ENCODE assay signal across 10 cellular contexts in genomic region chr7:2921748-2922147, GRCh38.
DNase-seq lines count a peak whose midpoint lies in the region; ATAC-seq, FAIRE-seq and TF ChIP-seq lines count a peak whose summit lies in the region.
"Had no signal": no experiment of that assay in that cellular context is flagged by ENCODE, and none has a peak within 500 bp of the region (broad histone marks: within the 10 kb centered on the region; RNA-seq: fewer than 3 reads in every experiment).

No MANE protein-coding gene starts in this region.

- no peak overlapping the region for H3K9ac ChIP-seq in HepG2 (ENCODE audit: insufficient read depth, low read depth, low read length)

- DNase-seq in HepG2 (ENCODE audit: low spot score) (peak; percentile 14), right lobe of liver (no peak), SK-MEL-5 (ENCODE audit: low read depth, low spot score) (peak; percentile 58), glutamatergic neuron (peak; percentile 47), urothelium cell line (ENCODE audit: low spot score) (no peak), HuH-7.5 (ENCODE audit: low spot score) (no peak), NCI-H1930 (lab: John Stamatoyannopoulos, UW) (no peak)
- DNase-seq: CD8-positive, alpha-beta T cell; NCI-H510A treated with DMSO at 0.1 percent for 48 hours had no signal

- peaks cover 4% of the 10 kb centered on the region for H3K9me3 Mint-ChIP-seq in glutamatergic neuron (ENCODE audit: unreplicated experiment)
- H3K9me3 Mint-ChIP-seq: CD8-positive, alpha-beta T cell had no signal

- H3K27ac ChIP-seq in HepG2 (ENCODE audit: extremely low read length, insufficient read depth, low read length) (no peak overlapping the region), right lobe of liver (no peak overlapping the region)

- no peak for TF ChIP-seq RAD21 in HepG2 (CRISPR knock-in tag; IDR thresholded peaks at IDR 0.05)

- TF ChIP-seq EP300 in HepG2 (IDR thresholded peaks at IDR 0.05; ENCODE audit: low read depth in 2 of 2, low read length in 2 of 2) (no peak), HepG2 (CRISPR knock-in tag; IDR thresholded peaks at IDR 0.05; ENCODE audit: borderline replicate concordance) (no peak)

- CTCF ChIA-PET in HepG2 (lab: Yijun Ruan, JAX; ENCODE audit: low intra/inter-chr PET ratio, low total read pairs): no interaction called here

- H4K20me1 ChIP-seq in HepG2 (ENCODE audit: insufficient read depth, low read length): no peaks in the 10 kb centered on the region

- peak overlapping the region; percentile 17 for H3K27ac Mint-ChIP-seq in glutamatergic neuron (ENCODE audit: unreplicated experiment)
- H3K27ac Mint-ChIP-seq: CD8-positive, alpha-beta T cell had no signal

- H3K27me3 ChIP-seq in HepG2 (ENCODE audit: control insufficient read depth in 1 of 2, insufficient read depth in 2 of 2, low read length in 2 of 2) (peaks cover 3 to 61% of the 10 kb centered on the region in 2 experiments; a peak in 3 of 5 replicates), right lobe of liver (no peaks in the 10 kb centered on the region)

- no peak overlapping the region for H3K4me3 Mint-ChIP-seq in glutamatergic neuron (ENCODE audit: unreplicated experiment)
- H3K4me3 Mint-ChIP-seq: CD8-positive, alpha-beta T cell had no signal

- H3K4me3 ChIP-seq in HepG2 (replicated peaks in 1 of 3; ENCODE audit: insufficient read depth in 1 of 3, low read depth in 2 of 3, low read length in 3 of 3): no peak overlapping the region
- H3K4me3 ChIP-seq in right lobe of liver: no peak overlapping the region

- H3K9me3 ChIP-seq in HepG2 (ENCODE audit: low read length): no peaks in the 10 kb centered on the region
- H3K9me3 ChIP-seq in right lobe of liver: no peaks in the 10 kb centered on the region

- ATAC-seq in HepG2: peak; percentile 75
- no peak for ATAC-seq in right lobe of liver
- no peak for ATAC-seq in GM21447 (IDR thresholded peaks at IDR 0.05; ENCODE audit: unreplicated experiment)
- ATAC-seq: CD8-positive, alpha-beta T cell had no signal

- H3K79me2 ChIP-seq in HepG2 (ENCODE audit: insufficient read depth, low read length): no peaks in the 10 kb centered on the region

- H3K36me3 Mint-ChIP-seq in glutamatergic neuron (ENCODE audit: unreplicated experiment): peaks cover 3% of the 10 kb centered on the region

- peaks cover 7% of the 10 kb centered on the region; the same call in 1 of the 2 replicates for H3K4me1 ChIP-seq in HepG2 (ENCODE audit: insufficient read depth, low read length)
- H3K4me1 ChIP-seq in right lobe of liver: no peaks in the 10 kb centered on the region

- H3K27me3 Mint-ChIP-seq in glutamatergic neuron (ENCODE audit: unreplicated experiment): peaks cover 8% of the 10 kb centered on the region

- TF ChIP-seq CTCF in HepG2 (CRISPR knock-in tag; IDR thresholded peaks at IDR 0.05) (peak; percentile 58), right lobe of liver (IDR thresholded peaks at IDR 0.05) (no peak), glutamatergic neuron (IDR thresholded peaks at IDR 0.05; ENCODE audit: partially characterized antibody, unreplicated experiment) (peak; percentile 69)

- H2AFZ ChIP-seq in HepG2 (ENCODE audit: low read length): no peak overlapping the region

- no peaks in the 10 kb centered on the region for H3K4me1 Mint-ChIP-seq in glutamatergic neuron (ENCODE audit: low read depth, unreplicated experiment)

- POLR2A ChIA-PET in HepG2 (lab: Yijun Ruan, JAX): no interaction called here

- in situ Hi-C loops in HepG2 (cut with HindIII; ENCODE audit: extremely low pct_ligation_motif_present, low pct_unique_long_range_greater_than_20kb): no loop called here
- in situ Hi-C loops in SK-MEL-5 (cut with HindIII; ENCODE audit: low pct_unique_long_range_greater_than_20kb, low sequenced_read_pairs): no loop called here

- H3K36me3 ChIP-seq in HepG2 (replicated peaks in 1 of 2; ENCODE audit: control insufficient read depth in 1 of 2, insufficient read depth in 2 of 2, low read length in 2 of 2) (no peaks in the 10 kb centered on the region), right lobe of liver (no peaks in the 10 kb centered on the region)

- 9% methylated on average over 5 of the region's 7 CpGs for WGBS in HepG2 (ENCODE audit: low lambda C conversion rate)
- 44% methylated on average over 1 of the region's 7 CpGs for WGBS in right lobe of liver (ENCODE audit: insufficient coverage, low coverage, low lambda C conversion rate, missing lambda C conversion rate)

- H3K4me2 ChIP-seq in HepG2 (ENCODE audit: low read depth, low read length): no peak overlapping the region

- FAIRE-seq in HepG2 (lab: Jason Lieb, UNC) (no peak), urothelium cell line (lab: Jason Lieb, UNC) (peak; percentile 23)

- TF ChIP-seq POLR2A in HepG2 (IDR thresholded peaks at IDR 0.05; ENCODE audit: insufficient read depth in 1 of 2, low read depth in 2 of 2, low read length in 2 of 2) (no peak), right lobe of liver (IDR thresholded peaks at IDR 0.05) (no peak)

- BruUV-seq in HepG2 (replicated peaks; lab: Mats Ljungman, UMichigan): no TSS peak

- intact Hi-C loops in HepG2 (cut with micrococcal nuclease; ENCODE audit: unreplicated experiment) (no loop called here), right lobe of liver (cut with DNase I) (no loop called here)

TF ChIP-seq in HepG2, 621 proteins besides CTCF, POLR2A, EP300 and RAD21:
- no peak for TF ChIP-seq ZNF597 (CRISPR knock-in tag; IDR thresholded peaks at IDR 0.05)
- TF ChIP-seq ZZZ3 (CRISPR knock-in tag; IDR thresholded peaks at IDR 0.05; ENCODE audit: borderline replicate concordance): no peak
- no peak for TF ChIP-seq NFYB (CRISPR knock-in tag; IDR thresholded peaks at IDR 0.05)
- TF ChIP-seq EHMT2 (IDR thresholded peaks at IDR 0.05; ENCODE audit: borderline replicate concordance, low read depth, low read length): no peak
- 0 out of 2 replicates have a peak, but pooled peaks have one; percentile 19 for TF ChIP-seq STAG1 (CRISPR knock-in tag; IDR thresholded peaks at IDR 0.05)
- no peak for TF ChIP-seq DNMT1 (CRISPR knock-in tag; IDR thresholded peaks at IDR 0.05)
- TF ChIP-seq HNRNPL (IDR thresholded peaks at IDR 0.05; ENCODE audit: low read depth, low read length): no peak
- no peak for TF ChIP-seq ETV6 (CRISPR knock-in tag; conservative IDR thresholded peaks at IDR 0.05)

Comparison
In these comparisons a context has a peak if more than half of its experiments do, and no peak if none do; other contexts are left out.
1. DNase-seq: peak in HepG2 (single experiment), SK-MEL-5 (single experiment) and glutamatergic neuron (single experiment); none in right lobe of liver (0 of 3), urothelium cell line (single experiment), HuH-7.5 (single experiment) and NCI-H1930 (0 of 2).
2. CTCF ChIP-seq: peak in HepG2 (single experiment) and glutamatergic neuron (single experiment); none in right lobe of liver (0 of 4).